ENCODE assay signal across 1 cellular context in the genomic region with DNA sequence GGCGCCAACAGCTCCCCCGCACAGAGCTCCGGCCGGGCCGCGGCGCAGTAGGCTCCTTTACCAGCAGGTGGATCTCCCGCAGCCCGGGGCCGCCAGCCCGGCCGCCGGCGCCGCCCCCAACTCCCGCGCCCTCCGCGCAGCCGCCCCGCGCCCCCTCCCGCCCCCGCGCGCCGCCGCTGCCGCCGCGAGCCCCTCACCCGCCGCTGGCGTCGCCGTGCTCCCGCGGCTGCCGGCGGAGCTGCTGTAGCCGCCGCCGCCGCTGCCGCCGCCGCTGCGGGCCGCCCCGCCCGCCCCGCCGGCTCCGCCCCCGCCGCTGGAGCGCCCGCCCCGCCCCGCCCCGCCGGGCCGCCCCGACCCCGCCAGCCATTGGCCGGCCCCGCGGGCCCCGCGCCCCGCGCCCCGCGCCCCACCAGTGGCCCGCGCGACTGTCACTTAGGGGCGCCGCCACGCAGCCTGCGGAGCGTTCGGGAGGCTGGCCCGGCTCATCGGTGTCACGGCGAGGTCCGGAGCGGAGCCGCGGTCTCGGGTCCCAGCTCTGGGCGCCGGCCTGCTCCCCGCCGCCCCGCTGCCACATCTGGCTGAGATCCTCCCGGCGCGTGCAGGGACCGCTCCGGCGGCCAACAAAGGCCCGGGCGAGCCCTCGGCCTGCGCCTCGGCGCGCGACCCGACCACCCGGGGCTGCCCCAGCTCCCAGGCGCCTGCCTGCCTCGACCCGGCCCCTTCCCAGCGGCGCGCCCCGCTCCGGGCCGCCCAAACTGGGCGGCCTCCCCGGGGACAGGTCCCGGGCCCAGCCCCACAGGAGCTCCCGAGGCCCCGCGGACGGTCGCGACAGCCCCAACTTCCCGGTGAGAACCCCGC.
A peak's percentile ranks its signal among the peaks of the same experiment; 100 is the strongest.
TF ChIP-seq lines count a peak whose summit lies in the region.

A gene (minus strand): TSS at position 282 of the 858 bp plus-strand sequence. CDS start 4,800 bp downstream, outside the sequence.

TF ChIP-seq in HepG2, 621 proteins besides CTCF, POLR2A, EP300 and RAD21 (continued from another document and continues in another):
- TF ChIP-seq, protein P1, sequence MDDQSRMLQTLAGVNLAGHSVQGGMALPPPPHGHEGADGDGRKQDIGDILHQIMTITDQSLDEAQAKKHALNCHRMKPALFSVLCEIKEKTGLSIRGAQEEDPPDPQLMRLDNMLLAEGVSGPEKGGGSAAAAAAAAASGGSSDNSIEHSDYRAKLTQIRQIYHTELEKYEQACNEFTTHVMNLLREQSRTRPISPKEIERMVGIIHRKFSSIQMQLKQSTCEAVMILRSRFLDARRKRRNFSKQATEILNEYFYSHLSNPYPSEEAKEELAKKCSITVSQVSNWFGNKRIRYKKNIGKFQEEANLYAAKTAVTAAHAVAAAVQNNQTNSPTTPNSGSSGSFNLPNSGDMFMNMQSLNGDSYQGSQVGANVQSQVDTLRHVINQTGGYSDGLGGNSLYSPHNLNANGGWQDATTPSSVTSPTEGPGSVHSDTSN (CRISPR knock-in tag; IDR thresholded peaks at IDR 0.05; ENCODE audit: borderline replicate concordance): 0 out of 2 replicates have a peak, but pooled peaks have one; percentile 31
- TF ChIP-seq, protein P2, sequence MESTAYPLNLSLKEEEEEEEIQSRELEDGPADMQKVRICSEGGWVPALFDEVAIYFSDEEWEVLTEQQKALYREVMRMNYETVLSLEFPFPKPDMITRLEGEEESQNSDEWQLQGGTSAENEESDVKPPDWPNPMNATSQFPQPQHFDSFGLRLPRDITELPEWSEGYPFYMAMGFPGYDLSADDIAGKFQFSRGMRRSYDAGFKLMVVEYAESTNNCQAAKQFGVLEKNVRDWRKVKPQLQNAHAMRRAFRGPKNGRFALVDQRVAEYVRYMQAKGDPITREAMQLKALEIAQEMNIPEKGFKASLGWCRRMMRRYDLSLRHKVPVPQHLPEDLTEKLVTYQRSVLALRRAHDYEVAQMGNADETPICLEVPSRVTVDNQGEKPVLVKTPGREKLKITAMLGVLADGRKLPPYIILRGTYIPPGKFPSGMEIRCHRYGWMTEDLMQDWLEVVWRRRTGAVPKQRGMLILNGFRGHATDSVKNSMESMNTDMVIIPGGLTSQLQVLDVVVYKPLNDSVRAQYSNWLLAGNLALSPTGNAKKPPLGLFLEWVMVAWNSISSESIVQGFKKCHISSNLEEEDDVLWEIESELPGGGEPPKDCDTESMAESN (CRISPR knock-in tag; conservative IDR thresholded peaks at IDR 0.05): peak; percentile 88
- peak; percentile 50 for TF ChIP-seq HOXA3 (CRISPR knock-in tag; IDR thresholded peaks at IDR 0.05)
- no peak for TF ChIP-seq SSRP1 (CRISPR knock-in tag; IDR thresholded peaks at IDR 0.05)
- TF ChIP-seq ZNF674 (CRISPR knock-in tag; IDR thresholded peaks at IDR 0.05; ENCODE audit: low read depth): 0 out of 2 replicates have a peak, but pooled peaks have one; percentile 8
- TF ChIP-seq KLF6 (CRISPR knock-in tag; IDR thresholded peaks at IDR 0.05): peak; percentile 54; the same call in 1 of the 2 replicates
- TF ChIP-seq NONO (IDR thresholded peaks at IDR 0.05): no peak
- peak; percentile 65 for TF ChIP-seq NONO (CRISPR knock-in tag; conservative IDR thresholded peaks at IDR 0.05)
- 0 out of 2 replicates have a peak, but pooled peaks have one; percentile 51 for TF ChIP-seq ISX (CRISPR knock-in tag; conservative IDR thresholded peaks at IDR 0.05)
- TF ChIP-seq, protein P3, sequence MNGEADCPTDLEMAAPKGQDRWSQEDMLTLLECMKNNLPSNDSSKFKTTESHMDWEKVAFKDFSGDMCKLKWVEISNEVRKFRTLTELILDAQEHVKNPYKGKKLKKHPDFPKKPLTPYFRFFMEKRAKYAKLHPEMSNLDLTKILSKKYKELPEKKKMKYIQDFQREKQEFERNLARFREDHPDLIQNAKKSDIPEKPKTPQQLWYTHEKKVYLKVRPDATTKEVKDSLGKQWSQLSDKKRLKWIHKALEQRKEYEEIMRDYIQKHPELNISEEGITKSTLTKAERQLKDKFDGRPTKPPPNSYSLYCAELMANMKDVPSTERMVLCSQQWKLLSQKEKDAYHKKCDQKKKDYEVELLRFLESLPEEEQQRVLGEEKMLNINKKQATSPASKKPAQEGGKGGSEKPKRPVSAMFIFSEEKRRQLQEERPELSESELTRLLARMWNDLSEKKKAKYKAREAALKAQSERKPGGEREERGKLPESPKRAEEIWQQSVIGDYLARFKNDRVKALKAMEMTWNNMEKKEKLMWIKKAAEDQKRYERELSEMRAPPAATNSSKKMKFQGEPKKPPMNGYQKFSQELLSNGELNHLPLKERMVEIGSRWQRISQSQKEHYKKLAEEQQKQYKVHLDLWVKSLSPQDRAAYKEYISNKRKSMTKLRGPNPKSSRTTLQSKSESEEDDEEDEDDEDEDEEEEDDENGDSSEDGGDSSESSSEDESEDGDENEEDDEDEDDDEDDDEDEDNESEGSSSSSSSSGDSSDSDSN (CRISPR knock-in tag; IDR thresholded peaks at IDR 0.05): peak; percentile 86; the same call in 1 of the 2 replicates
- TF ChIP-seq, protein P4, sequence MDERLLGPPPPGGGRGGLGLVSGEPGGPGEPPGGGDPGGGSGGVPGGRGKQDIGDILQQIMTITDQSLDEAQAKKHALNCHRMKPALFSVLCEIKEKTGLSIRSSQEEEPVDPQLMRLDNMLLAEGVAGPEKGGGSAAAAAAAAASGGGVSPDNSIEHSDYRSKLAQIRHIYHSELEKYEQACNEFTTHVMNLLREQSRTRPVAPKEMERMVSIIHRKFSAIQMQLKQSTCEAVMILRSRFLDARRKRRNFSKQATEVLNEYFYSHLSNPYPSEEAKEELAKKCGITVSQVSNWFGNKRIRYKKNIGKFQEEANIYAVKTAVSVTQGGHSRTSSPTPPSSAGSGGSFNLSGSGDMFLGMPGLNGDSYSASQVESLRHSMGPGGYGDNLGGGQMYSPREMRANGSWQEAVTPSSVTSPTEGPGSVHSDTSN (CRISPR knock-in tag; IDR thresholded peaks at IDR 0.05): peak; percentile 72; the same call in 1 of the 2 replicates
- TF ChIP-seq, protein P5, sequence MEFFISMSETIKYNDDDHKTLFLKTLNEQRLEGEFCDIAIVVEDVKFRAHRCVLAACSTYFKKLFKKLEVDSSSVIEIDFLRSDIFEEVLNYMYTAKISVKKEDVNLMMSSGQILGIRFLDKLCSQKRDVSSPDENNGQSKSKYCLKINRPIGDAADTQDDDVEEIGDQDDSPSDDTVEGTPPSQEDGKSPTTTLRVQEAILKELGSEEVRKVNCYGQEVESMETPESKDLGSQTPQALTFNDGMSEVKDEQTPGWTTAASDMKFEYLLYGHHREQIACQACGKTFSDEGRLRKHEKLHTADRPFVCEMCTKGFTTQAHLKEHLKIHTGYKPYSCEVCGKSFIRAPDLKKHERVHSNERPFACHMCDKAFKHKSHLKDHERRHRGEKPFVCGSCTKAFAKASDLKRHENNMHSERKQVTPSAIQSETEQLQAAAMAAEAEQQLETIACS (CRISPR knock-in tag; IDR thresholded peaks at IDR 0.05): no peak
- peak; percentile 74 for TF ChIP-seq NFYC (CRISPR knock-in tag; IDR thresholded peaks at IDR 0.05)
- TF ChIP-seq ZNF556 (CRISPR knock-in tag; IDR thresholded peaks at IDR 0.05; ENCODE audit: borderline replicate concordance): peak; percentile 80; the same call in 1 of the 2 replicates
- peak; percentile 54; the same call in 1 of the 3 replicates for TF ChIP-seq MXI1 (IDR thresholded peaks at IDR 0.05; ENCODE audit: borderline replicate concordance, low read depth, low read length)
- TF ChIP-seq ZNF589 (CRISPR knock-in tag; conservative IDR thresholded peaks at IDR 0.05): peak; percentile 45; the same call in 1 of the 2 replicates
- 0 out of 2 replicates have a peak, but pooled peaks have one; percentile 39 for TF ChIP-seq ZNF510 (CRISPR knock-in tag; IDR thresholded peaks at IDR 0.05; ENCODE audit: low read depth)
- TF ChIP-seq GATAD1 (CRISPR knock-in tag; IDR thresholded peaks at IDR 0.05): peak; percentile 51
- TF ChIP-seq TEAD3 (CRISPR knock-in tag; optimal IDR thresholded peaks at IDR 0.05; ENCODE audit: borderline replicate concordance): peak; percentile 2
- TF ChIP-seq ZSCAN12 (CRISPR knock-in tag; IDR thresholded peaks at IDR 0.05): peak; percentile 16; the same call in 1 of the 2 replicates
- TF ChIP-seq PPARG (CRISPR knock-in tag; conservative IDR thresholded peaks at IDR 0.05): no peak
- TF ChIP-seq ZNF703 (CRISPR knock-in tag; IDR thresholded peaks at IDR 0.05; ENCODE audit: borderline replicate concordance): no peak; the same call in 1 of the 2 replicates
- TF ChIP-seq ZNF883 (CRISPR knock-in tag; IDR thresholded peaks at IDR 0.05; ENCODE audit: not compliant biosample characterization): peak; percentile 72
- peak; percentile 53; the same call in 1 of the 2 replicates for TF ChIP-seq TBX2 (CRISPR knock-in tag; IDR thresholded peaks at IDR 0.05; ENCODE audit: borderline replicate concordance)
- TF ChIP-seq ATRX (CRISPR knock-in tag; IDR thresholded peaks at IDR 0.05; ENCODE audit: borderline replicate concordance): no peak
- no peak for TF ChIP-seq ZBTB21 (CRISPR knock-in tag; IDR thresholded peaks at IDR 0.05)
- TF ChIP-seq ZNF878 (CRISPR knock-in tag; IDR thresholded peaks at IDR 0.05): no peak
- TF ChIP-seq, protein P6, sequence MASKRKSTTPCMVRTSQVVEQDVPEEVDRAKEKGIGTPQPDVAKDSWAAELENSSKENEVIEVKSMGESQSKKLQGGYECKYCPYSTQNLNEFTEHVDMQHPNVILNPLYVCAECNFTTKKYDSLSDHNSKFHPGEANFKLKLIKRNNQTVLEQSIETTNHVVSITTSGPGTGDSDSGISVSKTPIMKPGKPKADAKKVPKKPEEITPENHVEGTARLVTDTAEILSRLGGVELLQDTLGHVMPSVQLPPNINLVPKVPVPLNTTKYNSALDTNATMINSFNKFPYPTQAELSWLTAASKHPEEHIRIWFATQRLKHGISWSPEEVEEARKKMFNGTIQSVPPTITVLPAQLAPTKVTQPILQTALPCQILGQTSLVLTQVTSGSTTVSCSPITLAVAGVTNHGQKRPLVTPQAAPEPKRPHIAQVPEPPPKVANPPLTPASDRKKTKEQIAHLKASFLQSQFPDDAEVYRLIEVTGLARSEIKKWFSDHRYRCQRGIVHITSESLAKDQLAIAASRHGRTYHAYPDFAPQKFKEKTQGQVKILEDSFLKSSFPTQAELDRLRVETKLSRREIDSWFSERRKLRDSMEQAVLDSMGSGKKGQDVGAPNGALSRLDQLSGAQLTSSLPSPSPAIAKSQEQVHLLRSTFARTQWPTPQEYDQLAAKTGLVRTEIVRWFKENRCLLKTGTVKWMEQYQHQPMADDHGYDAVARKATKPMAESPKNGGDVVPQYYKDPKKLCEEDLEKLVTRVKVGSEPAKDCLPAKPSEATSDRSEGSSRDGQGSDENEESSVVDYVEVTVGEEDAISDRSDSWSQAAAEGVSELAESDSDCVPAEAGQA (IDR thresholded peaks at IDR 0.05; ENCODE audit: low read depth): no peak
- TF ChIP-seq, protein P6 (CRISPR knock-in tag; IDR thresholded peaks at IDR 0.05; ENCODE audit: borderline replicate concordance): peak; percentile 77
- peak; percentile 75 for TF ChIP-seq POLR2AphosphoS5 (IDR thresholded peaks at IDR 0.05; ENCODE audit: low read depth, low read length)
- TF ChIP-seq, protein P7, sequence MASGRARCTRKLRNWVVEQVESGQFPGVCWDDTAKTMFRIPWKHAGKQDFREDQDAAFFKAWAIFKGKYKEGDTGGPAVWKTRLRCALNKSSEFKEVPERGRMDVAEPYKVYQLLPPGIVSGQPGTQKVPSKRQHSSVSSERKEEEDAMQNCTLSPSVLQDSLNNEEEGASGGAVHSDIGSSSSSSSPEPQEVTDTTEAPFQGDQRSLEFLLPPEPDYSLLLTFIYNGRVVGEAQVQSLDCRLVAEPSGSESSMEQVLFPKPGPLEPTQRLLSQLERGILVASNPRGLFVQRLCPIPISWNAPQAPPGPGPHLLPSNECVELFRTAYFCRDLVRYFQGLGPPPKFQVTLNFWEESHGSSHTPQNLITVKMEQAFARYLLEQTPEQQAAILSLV (CRISPR knock-in tag; IDR thresholded peaks at IDR 0.05; ENCODE audit: borderline replicate concordance): no peak; the same call in 1 of the 2 replicates
- TF ChIP-seq, protein P8, sequence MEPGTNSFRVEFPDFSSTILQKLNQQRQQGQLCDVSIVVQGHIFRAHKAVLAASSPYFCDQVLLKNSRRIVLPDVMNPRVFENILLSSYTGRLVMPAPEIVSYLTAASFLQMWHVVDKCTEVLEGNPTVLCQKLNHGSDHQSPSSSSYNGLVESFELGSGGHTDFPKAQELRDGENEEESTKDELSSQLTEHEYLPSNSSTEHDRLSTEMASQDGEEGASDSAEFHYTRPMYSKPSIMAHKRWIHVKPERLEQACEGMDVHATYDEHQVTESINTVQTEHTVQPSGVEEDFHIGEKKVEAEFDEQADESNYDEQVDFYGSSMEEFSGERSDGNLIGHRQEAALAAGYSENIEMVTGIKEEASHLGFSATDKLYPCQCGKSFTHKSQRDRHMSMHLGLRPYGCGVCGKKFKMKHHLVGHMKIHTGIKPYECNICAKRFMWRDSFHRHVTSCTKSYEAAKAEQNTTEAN (CRISPR knock-in tag; conservative IDR thresholded peaks at IDR 0.05): peak; percentile 80; the same call in 1 of the 2 replicates
- TF ChIP-seq, protein P9, sequence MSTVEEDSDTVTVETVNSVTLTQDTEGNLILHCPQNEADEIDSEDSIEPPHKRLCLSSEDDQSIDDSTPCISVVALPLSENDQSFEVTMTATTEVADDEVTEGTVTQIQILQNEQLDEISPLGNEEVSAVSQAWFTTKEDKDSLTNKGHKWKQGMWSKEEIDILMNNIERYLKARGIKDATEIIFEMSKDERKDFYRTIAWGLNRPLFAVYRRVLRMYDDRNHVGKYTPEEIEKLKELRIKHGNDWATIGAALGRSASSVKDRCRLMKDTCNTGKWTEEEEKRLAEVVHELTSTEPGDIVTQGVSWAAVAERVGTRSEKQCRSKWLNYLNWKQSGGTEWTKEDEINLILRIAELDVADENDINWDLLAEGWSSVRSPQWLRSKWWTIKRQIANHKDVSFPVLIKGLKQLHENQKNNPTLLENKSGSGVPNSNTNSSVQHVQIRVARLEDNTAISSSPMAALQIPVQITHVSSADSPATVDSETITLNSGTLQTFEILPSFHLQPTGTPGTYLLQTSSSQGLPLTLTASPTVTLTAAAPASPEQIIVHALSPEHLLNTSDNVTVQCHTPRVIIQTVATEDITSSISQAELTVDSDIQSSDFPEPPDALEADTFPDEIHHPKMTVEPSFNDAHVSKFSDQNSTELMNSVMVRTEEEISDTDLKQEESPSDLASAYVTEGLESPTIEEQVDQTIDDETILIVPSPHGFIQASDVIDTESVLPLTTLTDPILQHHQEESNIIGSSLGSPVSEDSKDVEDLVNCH (CRISPR knock-in tag; IDR thresholded peaks at IDR 0.05): no peak
- no peak for TF ChIP-seq ZNF607 (CRISPR knock-in tag; IDR thresholded peaks at IDR 0.05; ENCODE audit: borderline replicate concordance)
- TF ChIP-seq MLLT10 (CRISPR knock-in tag; IDR thresholded peaks at IDR 0.05): no peak
